In the genomic region with DNA sequence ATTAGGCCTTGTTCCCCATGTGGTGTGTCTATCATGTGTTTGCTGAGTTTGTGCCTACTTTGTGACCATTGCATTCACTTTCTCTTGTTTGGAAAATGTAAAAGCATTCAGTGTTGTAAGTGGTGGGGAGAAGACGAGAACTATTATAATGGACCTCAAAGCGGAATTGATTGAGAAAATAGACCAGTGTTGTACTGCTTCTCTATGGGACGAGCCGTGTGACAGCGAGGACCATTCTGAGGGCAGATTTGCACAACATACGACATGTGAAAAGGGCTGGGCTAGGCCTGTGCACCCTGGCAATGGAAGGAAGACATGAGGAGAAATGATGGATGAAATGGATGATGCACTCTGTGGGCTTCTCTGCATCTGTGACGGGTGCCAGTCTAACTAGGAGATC, we compare ENCODE assay signal across 19 cellular contexts.
"Had no signal": no experiment of that assay in that cellular context is flagged by ENCODE, and none has a peak within 500 bp of the region (broad histone marks: within the 10 kb centered on the region; RNA-seq: fewer than 3 reads in every experiment).

No MANE protein-coding gene starts in this region.

- H3K27me3 Mint-ChIP-seq: stimulated activated naive CD8-positive, alpha-beta T cell treated with anti-CD3 and anti-CD28 coated beads, Interleukin-15, Interleukin-2, amounts not matched to agents 100 ng/mL and 50 ng/mL, for 24 hours had no signal

- H3K4me3 ChIP-seq: colonic mucosa, mucosa of descending colon, ovary, prostate gland, right lobe of liver had no signal

- DNase-seq: colonic mucosa; dermis blood vessel endothelial cell; effector CD4-positive, alpha-beta T cell; endodermal cell; erythroblast; foreskin keratinocyte; kidney; left colon; naive thymus-derived CD8-positive, alpha-beta T cell; ovary; stimulated activated CD4-positive, alpha-beta T cell treated with anti-CD3 and anti-CD28 coated beads, Interleukin-15, amount 100 ng/mL, for 24 hours; stimulated activated CD4-positive, alpha-beta T cell treated with anti-CD3 and anti-CD28 coated beads, Interleukin-1b, Interleukin-23, amount 100 ng/mL, for 48 hours; stimulated activated CD4-positive, alpha-beta T cell treated with anti-CD3 and anti-CD28 coated beads, Interleukin-4, amount 100 ng/mL, for 24 hours; trophoblast cell had no signal

- H3K9me3 ChIP-seq: colonic mucosa, mucosa of descending colon, ovary, prostate gland, right lobe of liver had no signal

- H3K4me3 Mint-ChIP-seq: endodermal cell; naive thymus-derived CD8-positive, alpha-beta T cell; stimulated activated memory B cell treated with anti-CD40 and anti-IgM and Interleukin-4, amounts not matched to agents 10 μg/mL and 1 μg/mL and 100 μg/mL, for 72 hours; stimulated activated naive CD8-positive, alpha-beta T cell treated with anti-CD3 and anti-CD28 coated beads, Interleukin-15, Interleukin-2, amounts not matched to agents 100 ng/mL and 50 ng/mL, for 24 hours had no signal

- H3K36me3 ChIP-seq: colonic mucosa, ovary, prostate gland, right lobe of liver had no signal

- H3K27me3 ChIP-seq: colonic mucosa, ovary, right lobe of liver had no signal

- H3K27ac Mint-ChIP-seq: endodermal cell; naive thymus-derived CD8-positive, alpha-beta T cell; stimulated activated memory B cell treated with anti-CD40 and anti-IgM and Interleukin-4, amounts not matched to agents 10 μg/mL and 1 μg/mL and 100 μg/mL, for 72 hours; stimulated activated naive CD8-positive, alpha-beta T cell treated with anti-CD3 and anti-CD28 coated beads, Interleukin-15, Interleukin-2, amounts not matched to agents 100 ng/mL and 50 ng/mL, for 24 hours had no signal

- H3K36me3 Mint-ChIP-seq: naive thymus-derived CD8-positive, alpha-beta T cell; stimulated activated memory B cell treated with anti-CD40 and anti-IgM and Interleukin-4, amounts not matched to agents 10 μg/mL and 1 μg/mL and 100 μg/mL, for 72 hours had no signal

- ATAC-seq: foreskin keratinocyte; left colon; mucosa of descending colon; naive thymus-derived CD8-positive, alpha-beta T cell; right lobe of liver; stimulated activated memory B cell treated with anti-CD40 and anti-IgM and Interleukin-4, amounts not matched to agents 10 μg/mL and 1 μg/mL and 100 μg/mL, for 72 hours had no signal

- H3K4me1 ChIP-seq: colonic mucosa, foreskin keratinocyte, prostate gland, right lobe of liver had no signal

- H3K4me1 Mint-ChIP-seq: stimulated activated memory B cell treated with anti-CD40 and anti-IgM and Interleukin-4, amounts not matched to agents 10 μg/mL and 1 μg/mL and 100 μg/mL, for 72 hours had no signal

- H3K9me3 Mint-ChIP-seq: naive thymus-derived CD8-positive, alpha-beta T cell; stimulated activated memory B cell treated with anti-CD40 and anti-IgM and Interleukin-4, amounts not matched to agents 10 μg/mL and 1 μg/mL and 100 μg/mL, for 72 hours; stimulated activated naive CD8-positive, alpha-beta T cell treated with anti-CD3 and anti-CD28 coated beads, Interleukin-15, Interleukin-2, amounts not matched to agents 100 ng/mL and 50 ng/mL, for 24 hours had no signal

- H3K27ac ChIP-seq: colonic mucosa, foreskin keratinocyte, ovary, prostate gland, right lobe of liver had no signal
